Comparison of ENCODE assay signal across 23 cellular contexts in the genomic region with DNA sequence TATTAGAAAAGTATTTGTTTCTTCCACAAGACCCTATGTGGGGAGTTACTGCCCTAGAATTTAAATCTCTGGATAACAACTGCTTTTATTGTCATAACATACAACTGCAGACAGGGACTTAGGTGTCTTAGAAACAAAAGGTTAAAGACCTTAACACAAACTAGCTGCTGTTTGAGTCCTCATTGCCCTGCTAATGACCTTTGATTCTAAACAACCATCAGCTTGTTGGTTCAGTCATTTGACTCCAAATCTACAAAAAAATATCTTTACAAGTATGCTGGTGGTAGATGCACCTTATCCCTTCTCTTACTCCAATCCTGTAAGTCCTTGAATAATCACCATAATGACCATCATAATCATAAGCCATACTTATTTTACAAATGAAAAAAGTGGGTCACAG.
"Had no signal": no experiment of that assay in that cellular context is flagged by ENCODE, and none has a peak within 500 bp of the region (broad histone marks: within the 10 kb centered on the region; RNA-seq: fewer than 3 reads in every experiment).

No MANE protein-coding gene starts in this region.

- H3K4me3 ChIP-seq: MG63, SJCRH30, SK-N-MC had no signal

- H3K27ac ChIP-seq: SJCRH30 had no signal

- DNase-seq: Karpas-422; KBM-7; MG63; NCI-H1092; NCI-H1105 treated with DMSO at 0.1 percent for 48 hours; NCI-H1436; NCI-H1694 treated with DMSO at 0.1 percent for 48 hours; NCI-H1930; NCI-H2081; NCI-H2107; NCI-H2227 treated with DMSO at 0.1 percent for 48 hours; NCI-H446; NCI-H510A; NCI-H524 treated with DMSO at 0.1 percent for 48 hours; NCI-H69; NCI-H774; NK-92 treated with Interleukin-12 subunit alpha and Interleukin-12 subunit beta, amount 100 ng/mL, for 24 hours; PC-3; SHP77 treated with DMSO at 0.1 percent for 48 hours; SJCRH30 had no signal

- H3K36me3 ChIP-seq: MG63, SJCRH30 had no signal

- ATAC-seq: Panc1, PC-3, Right ventricle myocardium inferior had no signal

- H3K27me3 ChIP-seq: MG63, SJCRH30 had no signal

- H3K9me3 ChIP-seq: MG63, SJCRH30 had no signal
